In genomic region chr5:150560401-150561191, GRCh38 we compare ENCODE assay signal across 8 cellular contexts. TPM values are rescaled to one million over a fixed set of nuclear protein-coding genes. Genes with fewer than 3 reads are reported as not detected.
DNase-seq lines count a peak whose midpoint lies in the region; ATAC-seq and TF ChIP-seq lines count a peak whose summit lies in the region.

No MANE protein-coding gene starts in this region.

- peaks cover 4% of the 10 kb centered on the region; the same call in 1 of the 2 replicates for H3K9me3 ChIP-seq in AG04450 (ENCODE audit: control insufficient read depth, insufficient read depth, low read length)

- DNase-seq in AG04450 (ENCODE audit: low read depth, low spot score) (peak; percentile 67), NCI-H2196 treated with DMSO at 0.1 percent for 48 hours (lab: John Stamatoyannopoulos, UW; ENCODE audit: unreplicated experiment) (peak; percentile 31), kidney glomerular epithelial cell (lab: John Stamatoyannopoulos, UW) (peak; percentile 72)
- DNase-seq in activated CD4-positive, CD25-positive, alpha-beta regulatory T cell (lab: John Stamatoyannopoulos, UW) = peak; percentile 60 to 80 (median 72)
- peak; percentile 72 for DNase-seq in central memory CD4-positive, alpha-beta T cell
- DNase-seq in stimulated activated CD4-positive, alpha-beta T cell treated with anti-CD3 and anti-CD28 coated beads, Interleukin-4, amount 100 ng/mL, for 24 hours = peak; percentile 92

- no peak overlapping the region for H3K4me3 ChIP-seq in AG04450 (ENCODE audit: low read depth, low read length)

- no peaks in the 10 kb centered on the region for H3K27me3 ChIP-seq in AG04450 (ENCODE audit: control insufficient read depth, insufficient read depth, low read length)

- CTCF ChIA-PET in AG04450 (lab: Charles Lee) = interaction anchor here (0.6 to 7.9 kb wide), 43 partner anchors 9 to 604 kb away, joined by 3 to 130 read pairs (median 5); partner anchors contain the start of genes IRGM, RBM22, RPS14 and SMIM3

- POLR2A ChIA-PET in AG04450 (lab: Yijun Ruan, JAX) = interaction anchor here (0.6 to 1.2 kb wide), 4 partner anchors 19 to 140 kb away, joined by 3 to 5 read pairs (median 4); partner anchors contain the start of gene RBM22

- peak overlapping the region; percentile 47 for H3K27ac ChIP-seq in AG04450 (ENCODE audit: low read depth, low read length)

- TF ChIP-seq CTCF in AG04450 (IDR thresholded peaks at IDR 0.05; ENCODE audit: low read depth, low read length) = peak; percentile 87

- ATAC-seq in GM18508 (IDR thresholded peaks at IDR 0.05; ENCODE audit: insufficient read depth, unreplicated experiment) (peak; percentile 61), HG03066 (IDR thresholded peaks at IDR 0.05; ENCODE audit: low read depth, unreplicated experiment) (peak; percentile 75)

RNA-seq across cellular contexts. Expression of gene NDST1, which starts 52.7 kb away (rescaled TPM):
- 52.2 and 63.2 TPM in 2 replicates for polyA plus RNA-seq in AG04450 (2011; rRNA removed)
- polyA minus RNA-seq in AG04450 (2011; rRNA and poly(A)+ RNA removed) = 69.4 and 93.7 TPM in 2 replicates

Comparison
In these comparisons a context has a peak if more than half of its experiments do, and no peak if none do; other contexts are left out.
1. DNase-seq: peak in every context shown above with its lines; median percentile 92 in stimulated activated CD4-positive, alpha-beta T cell treated with anti-CD3 and anti-CD28 coated beads, Interleukin-4, amount 100 ng/mL, for 24 hours; 72 in central memory CD4-positive, alpha-beta T cell; 72 in kidney glomerular epithelial cell; 72 in activated CD4-positive, CD25-positive, alpha-beta regulatory T cell; 67 in AG04450; 31 in NCI-H2196 treated with DMSO at 0.1 percent for 48 hours.